In genomic region chr16:11734025-11734652, GRCh38 we compare ENCODE assay signal across 1 cellular context.
A peak's percentile ranks its signal among the peaks of the same experiment; 100 is the strongest.
TF ChIP-seq lines count a peak whose summit lies in the region.

No MANE protein-coding gene starts in this region.

TF ChIP-seq in K562, 482 proteins besides CTCF, POLR2A, EP300 and RAD21 (continued from another document and continues in another):
- TF ChIP-seq RERE (CRISPR knock-in tag; IDR thresholded peaks at IDR 0.05; ENCODE audit: borderline replicate concordance) (no peak), BRF1 (IDR thresholded peaks at IDR 0.05; ENCODE audit: borderline replicate concordance, extremely low read depth, insufficient read length) (no peak), ZFP1 (CRISPR knock-in tag; IDR thresholded peaks at IDR 0.05) (no peak), THAP12 (CRISPR knock-in tag; IDR thresholded peaks at IDR 0.05) (no peak), SIN3A (IDR thresholded peaks at IDR 0.05; ENCODE audit: borderline replicate concordance in 2 of 2, control insufficient read depth in 1 of 2, low read depth in 2 of 2, low read length in 2 of 2) (no peak), ZNF57 (CRISPR knock-in tag; IDR thresholded peaks at IDR 0.05) (no peak), NR2C2 (CRISPR knock-in tag; IDR thresholded peaks at IDR 0.05) (no peak), NR2C2 (tag; IDR thresholded peaks at IDR 0.05) (no peak), CHCHD3 (CRISPR knock-in tag; IDR thresholded peaks at IDR 0.05) (no peak), RBM34 (IDR thresholded peaks at IDR 0.05; ENCODE audit: borderline replicate concordance, insufficient read depth, low read length) (no peak), MYBL2 (IDR thresholded peaks at IDR 0.05; ENCODE audit: low read depth) (no peak), MYBL2 (CRISPR knock-in tag; IDR thresholded peaks at IDR 0.05; ENCODE audit: borderline replicate concordance) (no peak), SNAPC5 (CRISPR knock-in tag; IDR thresholded peaks at IDR 0.05) (no peak), HLTF (IDR thresholded peaks at IDR 0.05) (no peak), SOX6 (IDR thresholded peaks at IDR 0.05) (peak; percentile 91), ETV6 (IDR thresholded peaks at IDR 0.05; ENCODE audit: borderline replicate concordance in 1 of 2, low read depth in 2 of 2, low read length in 1 of 2) (no peak), ETV6 (CRISPR knock-in tag; IDR thresholded peaks at IDR 0.05; ENCODE audit: borderline replicate concordance) (no peak), VEZF1 (CRISPR knock-in tag; IDR thresholded peaks at IDR 0.05) (peak; percentile 48; the same call in 1 of the 2 replicates), ZNF512 (tag; IDR thresholded peaks at IDR 0.05) (no peak), ILF3 (IDR thresholded peaks at IDR 0.05; ENCODE audit: borderline replicate concordance) (no peak), NFRKB (IDR thresholded peaks at IDR 0.05; ENCODE audit: low read depth) (no peak), TBL1XR1 (IDR thresholded peaks at IDR 0.05; ENCODE audit: low read length in 2 of 2) (peak in 1 of 2 experiments; percentile 90; a peak in 2 of 4 replicates), TAL1 (IDR thresholded peaks at IDR 0.05) (peak; percentile 90), KLF6 (CRISPR knock-in tag; IDR thresholded peaks at IDR 0.05; ENCODE audit: borderline replicate concordance) (no peak), ZHX1 (conservative IDR thresholded peaks at IDR 0.05; ENCODE audit: low read length) (no peak), SLC30A9 (CRISPR knock-in tag; IDR thresholded peaks at IDR 0.05) (no peak), ZNF589 (CRISPR knock-in tag; IDR thresholded peaks at IDR 0.05; ENCODE audit: low read depth) (no peak), BRF2 (IDR thresholded peaks at IDR 0.05; ENCODE audit: borderline replicate concordance, insufficient read depth, insufficient read length) (no peak), SIRT6 (IDR thresholded peaks at IDR 0.05; ENCODE audit: low read depth, low read length) (no peak), ZBTB17 (CRISPR knock-in tag; IDR thresholded peaks at IDR 0.05) (no peak), KHSRP (IDR thresholded peaks at IDR 0.05) (no peak), MCM3 (IDR thresholded peaks at IDR 0.05) (no peak), ZNF184 (CRISPR knock-in tag; IDR thresholded peaks at IDR 0.05) (no peak), CBFA2T3 (IDR thresholded peaks at IDR 0.05) (peak; percentile 89), KLF1 (tag; IDR thresholded peaks at IDR 0.05) (no peak), CC2D1A (IDR thresholded peaks at IDR 0.05) (no peak), ZZZ3 (IDR thresholded peaks at IDR 0.05) (no peak), HMG20B (CRISPR knock-in tag; IDR thresholded peaks at IDR 0.05) (no peak), FOXM1 (IDR thresholded peaks at IDR 0.05; ENCODE audit: low read depth) (peak; percentile 67), FOXM1 (CRISPR knock-in tag; IDR thresholded peaks at IDR 0.05; ENCODE audit: low read depth) (no peak), ZNF263 (CRISPR knock-in tag; IDR thresholded peaks at IDR 0.05; ENCODE audit: borderline replicate concordance) (no peak), RB1 (IDR thresholded peaks at IDR 0.05; ENCODE audit: low read depth) (no peak), TEAD2 (tag; IDR thresholded peaks at IDR 0.05) (no peak), ZBTB26 (CRISPR knock-in tag; IDR thresholded peaks at IDR 0.05) (no peak), ZFP91 (CRISPR knock-in tag; IDR thresholded peaks at IDR 0.05) (no peak), COPS2 (conservative IDR thresholded peaks at IDR 0.05) (no peak)
